11 cellular contexts compared by ENCODE assay signal in genomic region chr5:59745422-59745863, GRCh38.
DNase-seq lines count a peak whose midpoint lies in the region; ATAC-seq, FAIRE-seq and TF ChIP-seq lines count a peak whose summit lies in the region.
"Had no signal": no experiment of that assay in that cellular context is flagged by ENCODE, and none has a peak within 500 bp of the region (broad histone marks: within the 10 kb centered on the region; RNA-seq: fewer than 3 reads in every experiment).

No MANE protein-coding gene starts in this region.

- no peak overlapping the region for H3K4me3 ChIP-seq in astrocyte (ENCODE audit: insufficient read depth, low read depth, low read length)
- H3K4me3 ChIP-seq in stomach smooth muscle (ENCODE audit: low read length in 2 of 2), result peak overlapping the region in 1 of 2 donors; percentile 47

- H3K4me1 Mint-ChIP-seq in astrocyte (ENCODE audit: low read depth, unreplicated experiment), result peaks cover 27% of the 10 kb centered on the region

- H3K9me3 Mint-ChIP-seq in astrocyte (ENCODE audit: unreplicated experiment), result no peaks in the 10 kb centered on the region

- H3K4me3 Mint-ChIP-seq in astrocyte (ENCODE audit: unreplicated experiment), result no peak overlapping the region
- H3K4me3 Mint-ChIP-seq: activated naive CD8-positive, alpha-beta T cell had no signal

- TF ChIP-seq CTCF in astrocyte (IDR thresholded peaks at IDR 0.05; ENCODE audit: insufficient read depth, low read depth, low read length), result no peak

- no peaks in the 10 kb centered on the region for H4K20me1 ChIP-seq in astrocyte (ENCODE audit: insufficient read depth, low read length)

- no peaks in the 10 kb centered on the region for H3K36me3 Mint-ChIP-seq in astrocyte (ENCODE audit: low read depth, unreplicated experiment)
- H3K36me3 Mint-ChIP-seq: activated naive CD8-positive, alpha-beta T cell had no signal

- TF ChIP-seq RAD21 in Ishikawa (IDR thresholded peaks at IDR 0.05; ENCODE audit: low read depth), result no peak

- H3K9me3 ChIP-seq in astrocyte (ENCODE audit: insufficient read depth, low read depth, low read length) (no peaks in the 10 kb centered on the region), stomach smooth muscle (ENCODE audit: control insufficient read depth in 2 of 2, low read length in 2 of 2) (no peaks in the 10 kb centered on the region)

- DNase-seq in astrocyte (ENCODE audit: low read depth) (peak; percentile 84), iris pigment epithelial cell (ENCODE audit: low read depth) (peak; percentile 100), D341Med (ENCODE audit: low spot score) (no peak), kidney glomerular epithelial cell (lab: John Stamatoyannopoulos, UW) (no peak), SW 1271 (lab: John Stamatoyannopoulos, UW) (no peak)
- DNase-seq in stimulated activated naive CD8-positive, alpha-beta T cell treated with anti-CD3 and anti-CD28 coated beads, Interleukin-15, Interleukin-2, amounts not matched to agents 100 U/mL and 50 U/mL, for 24 hours, result no peak
- DNase-seq: kidney had no signal

- H3K27me3 Mint-ChIP-seq in astrocyte (ENCODE audit: low read depth, unreplicated experiment), result no peaks in the 10 kb centered on the region

- peak overlapping the region; percentile 83 for H3K27ac Mint-ChIP-seq in astrocyte (ENCODE audit: unreplicated experiment)
- H3K27ac Mint-ChIP-seq: activated naive CD8-positive, alpha-beta T cell had no signal

- peak overlapping the region; percentile 52 for H3K4me2 ChIP-seq in astrocyte (ENCODE audit: low read length)

- H3K4me1 ChIP-seq in astrocyte (ENCODE audit: insufficient read depth, low read length) (peaks cover 30% of the 10 kb centered on the region), stomach smooth muscle (ENCODE audit: control insufficient read depth, insufficient read depth, low read length) (peaks cover 6% of the 10 kb centered on the region)

- no peak overlapping the region for H2AFZ ChIP-seq in astrocyte (ENCODE audit: low read depth, low read length)

- H3K27me3 ChIP-seq in astrocyte (ENCODE audit: insufficient read depth, low read length) (no peaks in the 10 kb centered on the region), stomach smooth muscle (ENCODE audit: control insufficient read depth in 1 of 2, insufficient read depth in 2 of 2, low read length in 2 of 2) (no peaks in the 10 kb centered on the region)

- H3K36me3 ChIP-seq in astrocyte (ENCODE audit: insufficient read depth, low read length) (no peaks in the 10 kb centered on the region), stomach smooth muscle (ENCODE audit: control insufficient read depth in 2 of 2, insufficient read depth in 2 of 2, low read length in 2 of 2) (no peaks in the 10 kb centered on the region)

- H3K9ac ChIP-seq in astrocyte (ENCODE audit: low read length), result peak overlapping the region; percentile 52
- H3K9ac ChIP-seq in stomach smooth muscle (ENCODE audit: low read length in 2 of 2), result no peak overlapping the region

- TF ChIP-seq EP300 in Ishikawa (IDR thresholded peaks at IDR 0.05; ENCODE audit: borderline replicate concordance), result no peak

- H3K79me2 ChIP-seq in astrocyte (ENCODE audit: insufficient read depth, low read length), result no peaks in the 10 kb centered on the region

- H3K27ac ChIP-seq in astrocyte (ENCODE audit: low read depth, low read length), result peak overlapping the region; percentile 67
- H3K27ac ChIP-seq in stomach smooth muscle (ENCODE audit: low read length), result peak overlapping the region; percentile 46

- FAIRE-seq in astrocyte (lab: Jason Lieb, UNC), result no peak

- ATAC-seq in stimulated activated naive CD8-positive, alpha-beta T cell treated with anti-CD3 and anti-CD28 coated beads, Interleukin-15, Interleukin-2, amounts not matched to agents 100 U/mL and 50 U/mL, for 24 hours, result no peak
- ATAC-seq: HCT116 had no signal

TF ChIP-seq in Ishikawa, 13 proteins besides CTCF, POLR2A, EP300 and RAD21:
- TF ChIP-seq NFIC (IDR thresholded peaks at IDR 0.05) (0 out of 2 replicates have a peak, but pooled peaks have one; percentile 14), MAX (IDR thresholded peaks at IDR 0.05) (no peak), REST (IDR thresholded peaks at IDR 0.05; ENCODE audit: low read depth) (no peak), FOXM1 (IDR thresholded peaks at IDR 0.05; ENCODE audit: borderline replicate concordance, low read depth) (no peak)
TF ChIP-seq in Ishikawa: peak in this region for 1.

Comparison
In these comparisons a context has a peak if more than half of its experiments do, and no peak if none do; other contexts are left out.
1. DNase-seq: peak in astrocyte (single experiment) and iris pigment epithelial cell (single experiment); none in D341Med (single experiment), kidney glomerular epithelial cell (single experiment), SW 1271 (0 of 2) and stimulated activated naive CD8-positive, alpha-beta T cell treated with anti-CD3 and anti-CD28 coated beads, Interleukin-15, Interleukin-2, amounts not matched to agents 100 U/mL and 50 U/mL, for 24 hours (single experiment).